Comparison of ENCODE assay signal across 8 cellular contexts in genomic region chr1:36516372-36517018, GRCh38. TPM values are rescaled to one million over a fixed set of nuclear protein-coding genes. Genes with fewer than 3 reads are reported as not detected.
DNase-seq lines count a peak whose midpoint lies in the region; ATAC-seq and TF ChIP-seq lines count a peak whose summit lies in the region.

No MANE protein-coding gene starts in this region.

- H3K4me3 ChIP-seq in AG04450 (ENCODE audit: low read depth, low read length) (no peak overlapping the region), lower lobe of right lung (no peak overlapping the region)

- H3K27me3 ChIP-seq in AG04450 (ENCODE audit: control insufficient read depth, insufficient read depth, low read length) (peaks cover 2% of the 10 kb centered on the region), lower lobe of right lung (ENCODE audit: low read depth) (no peaks in the 10 kb centered on the region)

- H3K9me3 ChIP-seq in AG04450 (ENCODE audit: control insufficient read depth, insufficient read depth, low read length) = no peaks in the 10 kb centered on the region
- no peaks in the 10 kb centered on the region for H3K9me3 ChIP-seq in lower lobe of right lung

- no peak for DNase-seq in AG04450 (ENCODE audit: low read depth, low spot score)
- peak; percentile 87 for DNase-seq in GM13976 (ENCODE audit: low spot score)
- DNase-seq in NCI-H2171 treated with DMSO at 0.1 percent for 48 hours (lab: John Stamatoyannopoulos, UW) = peak; percentile 66
- DNase-seq in activated CD4-positive, CD25-positive, alpha-beta regulatory T cell treated with anti-CD3 and anti-CD28 coated beads, Interleukin-2, amount 50 U/mL, for 72 hours = peak; percentile 51
- peak; percentile 81 for DNase-seq in ecto neural progenitor cell (ENCODE audit: low spot score)
- peak; percentile 81 for DNase-seq in lower lobe of right lung
- peak; percentile 11 for DNase-seq in stimulated activated CD8-positive, alpha-beta memory T cell treated with anti-CD3 and anti-CD28 coated beads, Interleukin-15, amount 100 ng/mL, for 24 hours (ENCODE audit: low read depth)

- CTCF ChIA-PET in AG04450 (lab: Charles Lee) = interaction anchor here (0.6 to 3.3 kb wide), 24 partner anchors 9 to 1168 kb away, joined by 3 to 17 read pairs (median 4); partner anchors contain the start of gene OSCP1

- no peaks in the 10 kb centered on the region for H3K36me3 ChIP-seq in lower lobe of right lung

- H3K27ac ChIP-seq in AG04450 (ENCODE audit: low read depth, low read length) (no peak overlapping the region), lower lobe of right lung (no peak overlapping the region)

- no peaks in the 10 kb centered on the region for H3K4me1 ChIP-seq in lower lobe of right lung

- in situ Hi-C loops in GM13976 (cut with MboI; ENCODE audit: low sequenced_read_pairs, unreplicated experiment) = no loop called here

- ATAC-seq in lower lobe of right lung (peak; percentile 79 to 82), GM18873 (IDR thresholded peaks at IDR 0.05; ENCODE audit: low FRiP score, unreplicated experiment) (no peak)

- intact Hi-C loops in lower lobe of right lung (cut with DNase I) = no loop called here

- POLR2A ChIA-PET in AG04450 (lab: Yijun Ruan, JAX) = interaction anchor here (0.9 kb wide), 1 partner anchor 918 kb away, joined by 3 read pairs; no protein-coding TSS in a partner anchor

- peak; percentile 85 for TF ChIP-seq CTCF in AG04450 (IDR thresholded peaks at IDR 0.05; ENCODE audit: low read depth, low read length)
- peak; percentile 90 for TF ChIP-seq CTCF in GM13976 (IDR thresholded peaks at IDR 0.05; ENCODE audit: borderline replicate concordance, control extremely low read depth, extremely low read depth, insufficient read depth, missing control alignments)
- TF ChIP-seq CTCF in lower lobe of right lung (IDR thresholded peaks at IDR 0.05) = peak; percentile 85

RNA-seq across cellular contexts. Expression of gene CSF3R, which starts 33.8 kb away (rescaled TPM):
- not detected in 2 replicates for polyA plus RNA-seq in AG04450 (2011; rRNA removed)
- not detected in 2 replicates for polyA minus RNA-seq in AG04450 (2011; rRNA and poly(A)+ RNA removed)
- 214 TPM for total RNA-seq in lower lobe of right lung

RNA-seq across cellular contexts. Expression of gene MRPS15, which starts 52.3 kb away (rescaled TPM):
- polyA plus RNA-seq in AG04450 (2011; rRNA removed) = 64.8 and 73.5 TPM in 2 replicates
- polyA minus RNA-seq in AG04450 (2011; rRNA and poly(A)+ RNA removed) = 17.9 and 21.8 TPM in 2 replicates
- 59.4 TPM for total RNA-seq in lower lobe of right lung
